ENCODE assay signal across 15 cellular contexts in the genomic region with DNA sequence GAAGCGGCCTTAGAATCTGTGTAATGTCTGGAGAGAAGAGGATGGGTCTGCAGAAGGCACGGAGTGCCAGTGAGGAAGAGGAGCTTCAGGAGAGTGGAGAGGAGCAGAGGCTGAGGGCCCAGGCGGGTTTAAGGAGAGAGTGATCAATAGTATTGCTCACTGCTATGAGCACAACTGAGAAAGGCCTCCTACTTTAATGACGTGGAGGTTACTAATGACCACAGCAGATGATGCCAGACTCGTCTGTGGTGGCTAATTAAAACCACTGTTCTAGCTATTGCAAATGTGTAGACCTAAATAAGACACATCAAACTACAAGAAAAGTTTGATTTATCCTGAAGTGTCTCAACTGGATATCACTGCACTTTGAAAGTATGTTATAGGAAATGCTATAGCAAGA. TPM values are rescaled to one million over a fixed set of nuclear protein-coding genes. Genes with fewer than 3 reads are reported as not detected.
A peak's percentile ranks its signal among the peaks of the same experiment; 100 is the strongest.
DNase-seq lines count a peak whose midpoint lies in the region; ATAC-seq and TF ChIP-seq lines count a peak whose summit lies in the region.
"Had no signal": no experiment of that assay in that cellular context is flagged by ENCODE, and none has a peak within 500 bp of the region (broad histone marks: within the 10 kb centered on the region; RNA-seq: fewer than 3 reads in every experiment).

No MANE protein-coding gene starts in this region.

- H3K27me3 Mint-ChIP-seq in T-helper 17 cell: no peaks in the 10 kb centered on the region
- H3K27me3 Mint-ChIP-seq in activated T-helper 2 cell treated with anti-CD3 and anti-CD28 coated beads, Interferon-gamma antibody, Interleukin-2, Interleukin-4, amounts not matched to agents 10 μg/mL and 5 μg/mL and 100 μg/mL, durations not matched to agents 14 hours and 24 hours and 36 hours (ENCODE audit: low read depth): no peaks in the 10 kb centered on the region

- ATAC-seq in activated naive CD4-positive, alpha-beta T cell treated with anti-CD3 and anti-CD28 coated beads, Interleukin-2, amount 50 U/mL, for 72 hours: no peak
- no peak for ATAC-seq in T-helper 17 cell
- ATAC-seq: HCT116 had no signal

- intact Hi-C loops in activated T-helper 2 cell treated with anti-CD3 and anti-CD28 coated beads, Interferon-gamma antibody, Interleukin-2, Interleukin-4, amounts not matched to agents 10 μg/mL and 5 μg/mL and 100 μg/mL, durations not matched to agents 14 hours and 24 hours and 36 hours (cut with micrococcal nuclease): no loop called here

- H3K4me3 Mint-ChIP-seq in T-helper 17 cell: no peak overlapping the region
- no peak overlapping the region for H3K4me3 Mint-ChIP-seq in activated T-helper 2 cell treated with anti-CD3 and anti-CD28 coated beads, Interferon-gamma antibody, Interleukin-2, Interleukin-4, amounts not matched to agents 10 μg/mL and 5 μg/mL and 100 μg/mL, durations not matched to agents 14 hours and 24 hours and 36 hours (ENCODE audit: low read depth)

- peaks cover 1% of the 10 kb centered on the region in 2 donors for H3K36me3 Mint-ChIP-seq in activated naive CD4-positive, alpha-beta T cell treated with anti-CD3 and anti-CD28 coated beads, Interleukin-2, amount 50 U/mL, for 72 hours
- peaks cover 21% of the 10 kb centered on the region for H3K36me3 Mint-ChIP-seq in T-helper 17 cell (ENCODE audit: low read depth)
- peaks cover 55% of the 10 kb centered on the region for H3K36me3 Mint-ChIP-seq in activated T-helper 2 cell treated with anti-CD3 and anti-CD28 coated beads, Interferon-gamma antibody, Interleukin-2, Interleukin-4, amounts not matched to agents 10 μg/mL and 5 μg/mL and 100 μg/mL, durations not matched to agents 14 hours and 24 hours and 36 hours (ENCODE audit: low read depth)

- no peaks in the 10 kb centered on the region for H3K9me3 ChIP-seq in T-helper 17 cell (ENCODE audit: control insufficient read depth, low read length, poor library complexity, severe bottlenecking)
- H3K9me3 ChIP-seq: BLaER1 treated with 17β-estradiol and CSF1 and Interleukin-3, amounts not matched to agents 10 nM and 100 nM had no signal

- no peak for TF ChIP-seq CTCF in foreskin fibroblast (IDR thresholded peaks at IDR 0.05; ENCODE audit: low read depth, low read length)

- H3K9me3 Mint-ChIP-seq in activated naive CD4-positive, alpha-beta T cell treated with anti-CD3 and anti-CD28 coated beads, Interleukin-2, amount 50 U/mL, for 72 hours: no peaks in the 10 kb centered on the region
- no peaks in the 10 kb centered on the region for H3K9me3 Mint-ChIP-seq in activated T-helper 2 cell treated with anti-CD3 and anti-CD28 coated beads, Interferon-gamma antibody, Interleukin-2, Interleukin-4, amounts not matched to agents 10 μg/mL and 5 μg/mL and 100 μg/mL, durations not matched to agents 14 hours and 24 hours and 36 hours

- H3K27ac Mint-ChIP-seq in activated naive CD4-positive, alpha-beta T cell treated with anti-CD3 and anti-CD28 coated beads, Interleukin-2, amount 50 U/mL, for 72 hours: peak overlapping the region; percentile 18 to 46
- H3K27ac Mint-ChIP-seq in T-helper 17 cell: peak overlapping the region; percentile 93
- H3K27ac Mint-ChIP-seq in activated T-helper 2 cell treated with anti-CD3 and anti-CD28 coated beads, Interferon-gamma antibody, Interleukin-2, Interleukin-4, amounts not matched to agents 10 μg/mL and 5 μg/mL and 100 μg/mL, durations not matched to agents 14 hours and 24 hours and 36 hours: no peak overlapping the region

- DNase-seq in activated naive CD4-positive, alpha-beta T cell treated with anti-CD3 and anti-CD28 coated beads, Interleukin-2, amount 50 U/mL, for 72 hours (ENCODE audit: low spot score in 2 of 2): no peak
- no peak for DNase-seq in activated naive CD4-positive, alpha-beta T cell treated with anti-CD3 and anti-CD28 coated beads, Interleukin-2, amount 50 U/mL, for 16 hours
- DNase-seq in T-helper 17 cell (no peak), foreskin fibroblast (peak; percentile 30 to 55), COLO668 (lab: John Stamatoyannopoulos, UW; ENCODE audit: unreplicated experiment) (no peak), LoVo (ENCODE audit: low spot score) (no peak)
- DNase-seq in activated T-helper 2 cell treated with anti-CD3 and anti-CD28 coated beads, Interferon-gamma antibody, Interleukin-2, Interleukin-4, amounts not matched to agents 10 μg/mL and 5 μg/mL and 100 μg/mL, durations not matched to agents 14 hours and 24 hours and 36 hours (ENCODE audit: low spot score): no peak
- DNase-seq: COR-L47, GOT3, NCI-H1417, NCI-H1930, NCI-H2171, NCI-H526 had no signal

- H3K4me1 Mint-ChIP-seq in T-helper 17 cell: peaks cover 26% of the 10 kb centered on the region
- peaks cover 9% of the 10 kb centered on the region for H3K4me1 Mint-ChIP-seq in activated T-helper 2 cell treated with anti-CD3 and anti-CD28 coated beads, Interferon-gamma antibody, Interleukin-2, Interleukin-4, amounts not matched to agents 10 μg/mL and 5 μg/mL and 100 μg/mL, durations not matched to agents 14 hours and 24 hours and 36 hours (ENCODE audit: low read depth)

- H3K4me3 ChIP-seq in foreskin fibroblast (ENCODE audit: low read depth in 1 of 2, low read length in 2 of 2): no peak overlapping the region
- H3K4me3 ChIP-seq: BLaER1 treated with 17β-estradiol and CSF1 and Interleukin-3, amounts not matched to agents 10 nM and 100 nM had no signal

RNA-seq across cellular contexts. Expression of a gene that starts 33.2 kb away (rescaled TPM):
- 10 to 100 TPM; 13.1 to 14.5 TPM for total RNA-seq in activated naive CD4-positive, alpha-beta T cell treated with anti-CD3 and anti-CD28 coated beads, Interleukin-2, amount 50 U/mL, for 72 hours
- total RNA-seq in T-helper 17 cell: 10 to 100 TPM; 33.3 to 38.6 TPM
- 12.2 and 14.1 TPM in 2 replicates for total RNA-seq in activated T-helper 2 cell treated with anti-CD3 and anti-CD28 coated beads, Interferon-gamma antibody, Interleukin-2, Interleukin-4, amounts not matched to agents 10 μg/mL and 5 μg/mL and 100 μg/mL, durations not matched to agents 14 hours and 24 hours and 36 hours

RNA-seq across cellular contexts. Expression of a gene that starts 54.5 kb away (rescaled TPM):
- 10 to 100 TPM; 17.4 to 24.3 TPM for total RNA-seq in activated naive CD4-positive, alpha-beta T cell treated with anti-CD3 and anti-CD28 coated beads, Interleukin-2, amount 50 U/mL, for 72 hours
- total RNA-seq in T-helper 17 cell: 10 to 100 TPM; 23.2 to 28.4 TPM
- total RNA-seq in activated T-helper 2 cell treated with anti-CD3 and anti-CD28 coated beads, Interferon-gamma antibody, Interleukin-2, Interleukin-4, amounts not matched to agents 10 μg/mL and 5 μg/mL and 100 μg/mL, durations not matched to agents 14 hours and 24 hours and 36 hours: 20.9 and 24.8 TPM in 2 replicates

Comparison
In these comparisons a context has a peak if more than half of its experiments do, and no peak if none do; other contexts are left out.
1. DNase-seq: peak in foreskin fibroblast (2 of 2); none in activated naive CD4-positive, alpha-beta T cell treated with anti-CD3 and anti-CD28 coated beads, Interleukin-2, amount 50 U/mL, for 72 hours (0 of 2), activated naive CD4-positive, alpha-beta T cell treated with anti-CD3 and anti-CD28 coated beads, Interleukin-2, amount 50 U/mL, for 16 hours (single experiment), T-helper 17 cell (0 of 3), COLO668 (single experiment), LoVo (single experiment) and activated T-helper 2 cell treated with anti-CD3 and anti-CD28 coated beads, Interferon-gamma antibody, Interleukin-2, Interleukin-4, amounts not matched to agents 10 μg/mL and 5 μg/mL and 100 μg/mL, durations not matched to agents 14 hours and 24 hours and 36 hours (single experiment).